In genomic region chr16:14394834-14395233, GRCh38 we compare ENCODE assay signal across 21 cellular contexts.
"Had no signal": no experiment of that assay in that cellular context is flagged by ENCODE, and none has a peak within 500 bp of the region (broad histone marks: within the 10 kb centered on the region; RNA-seq: fewer than 3 reads in every experiment).

No MANE protein-coding gene starts in this region.

- H3K9me3 ChIP-seq: SJSA1 had no signal

- H3K27me3 ChIP-seq: SJSA1 had no signal

- H3K27ac Mint-ChIP-seq: IgD-negative memory B cell had no signal

- H3K9me3 Mint-ChIP-seq: IgD-negative memory B cell had no signal

- H3K4me3 Mint-ChIP-seq: IgD-negative memory B cell had no signal

- H3K36me3 ChIP-seq: SJSA1 had no signal

- H3K4me3 ChIP-seq: SJSA1, SK-N-MC had no signal

- DNase-seq: KBM-7, NCI-H1092, NCI-H1105 treated with DMSO at 0.1 percent for 48 hours, NCI-H1417 treated with DMSO at 0.1 percent for 48 hours, NCI-H187, NCI-H2029, NCI-H2081 treated with DMSO at 0.1 percent for 48 hours, NCI-H2171, NCI-H226, NCI-H446, NCI-H510A, NCI-H524 treated with DMSO at 0.1 percent for 48 hours, NCI-H69, NCI-H774, Right ventricle myocardium superior, RPMI8226, SIG-M5 had no signal

- FAIRE-seq: RCC 7860 had no signal

- H3K27ac ChIP-seq: SJSA1, SK-N-MC had no signal
